23 cellular contexts compared by ENCODE assay signal in the genomic region with DNA sequence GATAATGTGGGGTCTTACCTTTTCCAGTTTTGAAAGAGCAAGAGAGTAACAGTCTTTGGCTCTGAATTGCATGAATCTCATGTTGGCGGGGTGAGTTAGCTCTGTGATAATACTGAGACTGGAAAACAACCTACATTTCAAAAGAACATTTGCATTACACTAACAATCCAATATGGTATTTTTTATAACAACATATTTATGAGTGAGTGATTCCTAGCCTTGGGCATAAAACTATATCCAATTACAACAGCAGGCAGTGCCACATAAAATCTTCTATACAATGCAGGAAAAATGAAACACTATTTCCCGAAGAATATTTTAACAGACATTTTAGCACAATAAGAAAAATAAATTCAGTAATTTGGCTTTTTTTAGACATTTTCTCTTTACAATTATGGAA.
DNase-seq lines count a peak whose midpoint lies in the region; ATAC-seq, FAIRE-seq and TF ChIP-seq lines count a peak whose summit lies in the region.
"Had no signal": no experiment of that assay in that cellular context is flagged by ENCODE, and none has a peak within 500 bp of the region (broad histone marks: within the 10 kb centered on the region; RNA-seq: fewer than 3 reads in every experiment).

No MANE protein-coding gene starts in this region.

- H3K9me3 Mint-ChIP-seq in osteocyte (ENCODE audit: unreplicated experiment) (peaks cover 7% of the 10 kb centered on the region), chondrocyte (ENCODE audit: low read depth) (peaks cover 4% of the 10 kb centered on the region)
- H3K9me3 Mint-ChIP-seq: CD8-positive, alpha-beta T cell had no signal

- peaks cover 8% of the 10 kb centered on the region for H3K9me3 ChIP-seq in SK-N-MC (ENCODE audit: low read depth, low read length)
- H3K9me3 ChIP-seq: A549, BLaER1, Caco-2 had no signal

- H3K36me3 ChIP-seq in SK-N-MC (ENCODE audit: insufficient read depth, low read length): no peaks in the 10 kb centered on the region
- H3K36me3 ChIP-seq: BLaER1 had no signal

- no peak for ATAC-seq in GM21825 (IDR thresholded peaks at IDR 0.05; ENCODE audit: unreplicated experiment)
- ATAC-seq: A549; CD8-positive, alpha-beta T cell; GM12878 had no signal

- peak; percentile 77 for FAIRE-seq in D721Med (lab: Jason Lieb, UNC)
- FAIRE-seq: A549, GM12878, H1 had no signal

- H3K27ac Mint-ChIP-seq in osteocyte (ENCODE audit: unreplicated experiment) (peak overlapping the region; percentile 93), chondrocyte (ENCODE audit: unreplicated experiment) (no peak overlapping the region)
- H3K27ac Mint-ChIP-seq: B cell; CD4-positive, CD25-positive, alpha-beta regulatory T cell; CD8-positive, alpha-beta T cell had no signal

- no peak for DNase-seq in D721Med (ENCODE audit: insufficient read length, low spot score)
- DNase-seq in NCI-H1048 (lab: John Stamatoyannopoulos, UW): peak; percentile 54
- DNase-seq in SK-N-MC (ENCODE audit: low read depth, low spot score): peak; percentile 67
- no peak for DNase-seq in osteocyte (ENCODE audit: extremely low spot score, unreplicated experiment)
- DNase-seq in chondrocyte (ENCODE audit: low spot score): no peak
- DNase-seq in substantia nigra (lab: John Stamatoyannopoulos, UW): no peak
- DNase-seq: 8988T; Caco-2; CD4-positive, CD25-positive, alpha-beta regulatory T cell; CD8-positive, alpha-beta T cell; DMS 273 treated with DMSO at 0.1 percent for 48 hours; DMS79; EL; GDM1; H7; HCEC 1CT had no signal

- H3K4me1 Mint-ChIP-seq in osteocyte (ENCODE audit: unreplicated experiment): peaks cover 74% of the 10 kb centered on the region
- peaks cover 63% of the 10 kb centered on the region for H3K4me1 Mint-ChIP-seq in chondrocyte (ENCODE audit: low read depth)
- H3K4me1 Mint-ChIP-seq: B cell; CD4-positive, CD25-positive, alpha-beta regulatory T cell had no signal

- H3K27me3 Mint-ChIP-seq in osteocyte (ENCODE audit: unreplicated experiment) (no peaks in the 10 kb centered on the region), chondrocyte (ENCODE audit: low read depth) (no peaks in the 10 kb centered on the region)
- H3K27me3 Mint-ChIP-seq: B cell; CD4-positive, CD25-positive, alpha-beta regulatory T cell had no signal

- H3K4me3 Mint-ChIP-seq in osteocyte (ENCODE audit: unreplicated experiment): peak overlapping the region; percentile 68
- H3K4me3 Mint-ChIP-seq in chondrocyte (ENCODE audit: unreplicated experiment): no peak overlapping the region
- H3K4me3 Mint-ChIP-seq: B cell; CD4-positive, CD25-positive, alpha-beta regulatory T cell; CD8-positive, alpha-beta T cell had no signal

- no peak overlapping the region for H3K9ac ChIP-seq in SK-N-MC (ENCODE audit: insufficient read length)
- H3K9ac ChIP-seq: BLaER1 had no signal

- H3K4me3 ChIP-seq in SK-N-MC: peak overlapping the region; percentile 31
- H3K4me3 ChIP-seq: A549, BLaER1, GM12878 had no signal

- no peak for TF ChIP-seq CTCF in D721Med (IDR thresholded peaks at IDR 0.05; ENCODE audit: insufficient read depth, missing control alignments)
- no peak for TF ChIP-seq CTCF in osteocyte (IDR thresholded peaks at IDR 0.05)
- TF ChIP-seq CTCF in chondrocyte (IDR thresholded peaks at IDR 0.05): no peak

- peaks cover 21% of the 10 kb centered on the region for H3K36me3 Mint-ChIP-seq in osteocyte (ENCODE audit: unreplicated experiment)
- H3K36me3 Mint-ChIP-seq in chondrocyte (ENCODE audit: low read depth): peaks cover 5% of the 10 kb centered on the region
- H3K36me3 Mint-ChIP-seq: CD4-positive, CD25-positive, alpha-beta regulatory T cell; CD8-positive, alpha-beta T cell had no signal

- peak overlapping the region; percentile 81 for H3K27ac ChIP-seq in SK-N-MC
- H3K27ac ChIP-seq in substantia nigra (ENCODE audit: low read depth, low read length, poor library complexity, severe bottlenecking): no peak overlapping the region
- H3K27ac ChIP-seq: A549, BLaER1, C4-2B had no signal

Comparison
In these comparisons a context has a peak if more than half of its experiments do, and no peak if none do; other contexts are left out.
1. DNase-seq: peak in NCI-H1048 (single experiment) and SK-N-MC (single experiment); none in D721Med (single experiment), osteocyte (single experiment), chondrocyte (single experiment) and substantia nigra (0 of 49).